In genomic region chr12:29380536-29381523, GRCh38 we compare ENCODE assay signal across 8 cellular contexts. TPM values are rescaled to one million over a fixed set of nuclear protein-coding genes. Genes with fewer than 3 reads are reported as not detected.
DNase-seq lines count a peak whose midpoint lies in the region; FAIRE-seq and TF ChIP-seq lines count a peak whose summit lies in the region.

ERGIC2 (minus strand) TSS chr12:29381172; CDS start chr12:29371633, 9,539 bp downstream.

- intact Hi-C loops in activated naive CD4-positive, alpha-beta T cell treated with anti-CD3 and anti-CD28 coated beads for 36 hours (cut with micrococcal nuclease): loop anchor here (1.0 to 10.0 kb wide), 11 partner anchors 9 to 1941 kb away; partner anchors contain the start of genes CAPRIN2, CCDC91, FAR2 and IPO8

- no CpG with 5 or more reads among the region's 55 CpGs for WGBS in neuronal stem cell (ENCODE audit: extremely low coverage in 2 of 2, insufficient read length in 2 of 2, insufficient replicate concordance in 1 of 2), 2 donors

- CTCF ChIA-PET in activated naive CD4-positive, alpha-beta T cell treated with anti-CD3 and anti-CD28 coated beads for 36 hours (lab: Charles Lee): no interaction called here

- H3K9me3 Mint-ChIP-seq in activated naive CD4-positive, alpha-beta T cell treated with anti-CD3 and anti-CD28 coated beads for 36 hours: no peaks in the 10 kb centered on the region

- H3K79me1 ChIP-seq in neuronal stem cell (ENCODE audit: low read depth, low read length): no peaks in the 10 kb centered on the region

- H3K18ac ChIP-seq in neuronal stem cell (ENCODE audit: low read length): peak within 1 kb of the TSS; percentile 40

- no peak within 1 kb of the TSS for H3K23ac ChIP-seq in neuronal stem cell (ENCODE audit: low read depth, low read length, poor library complexity)

- peak; percentile 93 for DNase-seq in GM03348 (ENCODE audit: low spot score)
- peak; percentile 100 for DNase-seq in HFF-Myc (ENCODE audit: extremely low read depth, low read depth)
- DNase-seq in NAMALWA (ENCODE audit: low spot score): peak; percentile 100
- peak; percentile 100 for DNase-seq in SK-N-DZ (ENCODE audit: low spot score)
- DNase-seq in activated naive CD4-positive, alpha-beta T cell treated with anti-CD3 and anti-CD28 coated beads for 36 hours: peak; percentile 95
- DNase-seq in frontal cortex (ENCODE audit: low spot score in 2 of 2): peak; percentile 78 to 82
- DNase-seq in neuronal stem cell (ENCODE audit: low spot score): peak; percentile 97

- H3K4me3 ChIP-seq in HFF-Myc (replicated peaks; ENCODE audit: low read depth, low read length): peak within 1 kb of the TSS; percentile 68
- H3K4me3 ChIP-seq in neuronal stem cell (ENCODE audit: low read length in 2 of 2): peak within 1 kb of the TSS; percentile 89 to 96

- TF ChIP-seq CTCF in HFF-Myc (IDR thresholded peaks at IDR 0.05; ENCODE audit: low read depth, low read length, missing control alignments): no peak
- TF ChIP-seq CTCF in subcutaneous adipose tissue (IDR thresholded peaks at IDR 0.05; ENCODE audit: low read depth): no peak

- H3K14ac ChIP-seq in neuronal stem cell (ENCODE audit: low read length): no peak within 1 kb of the TSS

- peaks cover 47% of the 10 kb centered on the region for H3K4me1 Mint-ChIP-seq in activated naive CD4-positive, alpha-beta T cell treated with anti-CD3 and anti-CD28 coated beads for 36 hours (ENCODE audit: low read depth)

- H3K27me3 Mint-ChIP-seq in activated naive CD4-positive, alpha-beta T cell treated with anti-CD3 and anti-CD28 coated beads for 36 hours (ENCODE audit: low read depth): no peaks in the 10 kb centered on the region

- peak within 1 kb of the TSS; percentile 96 for H3K27ac Mint-ChIP-seq in activated naive CD4-positive, alpha-beta T cell treated with anti-CD3 and anti-CD28 coated beads for 36 hours

- peaks cover 10% of the 10 kb centered on the region for H3K36me3 Mint-ChIP-seq in activated naive CD4-positive, alpha-beta T cell treated with anti-CD3 and anti-CD28 coated beads for 36 hours (ENCODE audit: low read depth)

- no peak within 1 kb of the TSS for H2BK15ac ChIP-seq in neuronal stem cell (ENCODE audit: low read length)

- H3K9me3 ChIP-seq in neuronal stem cell (replicated peaks in 1 of 2; ENCODE audit: control insufficient read depth in 2 of 2, insufficient read depth in 1 of 2, low read depth in 1 of 2, low read length in 2 of 2): peaks cover 0 to 15% of the 10 kb centered on the region in 2 donors

- H2BK120ac ChIP-seq in neuronal stem cell (ENCODE audit: low read depth, low read length): no peak within 1 kb of the TSS

- peak within 1 kb of the TSS; percentile 61 for H3K9ac ChIP-seq in neuronal stem cell (ENCODE audit: low read depth, low read length, poor library complexity)

- no peak within 1 kb of the TSS for H2AK5ac ChIP-seq in neuronal stem cell (ENCODE audit: low read depth, low read length)

- H2AFZ ChIP-seq in neuronal stem cell (ENCODE audit: low read length): peak within 1 kb of the TSS; percentile 92

- peaks cover 0 to 2% of the 10 kb centered on the region in 2 donors for H3K4me1 ChIP-seq in neuronal stem cell (ENCODE audit: control insufficient read depth in 2 of 2, insufficient read depth in 1 of 2, low read depth in 1 of 2, low read length in 2 of 2)

- no peak within 1 kb of the TSS for H2BK12ac ChIP-seq in neuronal stem cell (ENCODE audit: low read length)

- no peak within 1 kb of the TSS for H2BK5ac ChIP-seq in neuronal stem cell (ENCODE audit: low read length)

- no peak within 1 kb of the TSS for H3K4ac ChIP-seq in neuronal stem cell (ENCODE audit: low read length)

- FAIRE-seq in frontal cortex (lab: Jason Lieb, UNC): peak; percentile 63

- no peaks in the 10 kb centered on the region for H3K27me3 ChIP-seq in neuronal stem cell (ENCODE audit: control insufficient read depth in 3 of 3, insufficient read depth in 3 of 3, low read depth in 1 of 3, low read length in 3 of 3)

- peak within 1 kb of the TSS; percentile 67 for H3K27ac ChIP-seq in neuronal stem cell (replicated peaks; ENCODE audit: low read length)

- H3K4me3 Mint-ChIP-seq in activated naive CD4-positive, alpha-beta T cell treated with anti-CD3 and anti-CD28 coated beads for 36 hours: peak within 1 kb of the TSS; percentile 95

- no peak within 1 kb of the TSS for H4K91ac ChIP-seq in neuronal stem cell (ENCODE audit: low read depth, low read length, poor library complexity)

- H4K8ac ChIP-seq in neuronal stem cell (ENCODE audit: low read depth, low read length): no peak within 1 kb of the TSS

- peak within 1 kb of the TSS; percentile 73 for H3K4me2 ChIP-seq in neuronal stem cell (ENCODE audit: insufficient read depth, low read length, poor library complexity, severe bottlenecking)

- H3K36me3 ChIP-seq in neuronal stem cell (replicated peaks in 1 of 2; ENCODE audit: control insufficient read depth in 2 of 2, insufficient read depth in 2 of 2, low read length in 2 of 2): peaks cover 0 to 18% of the 10 kb centered on the region in 2 donors

RNA-seq across cellular contexts. Expression of gene ERGIC2, which starts in this region (rescaled TPM):
- 95.6 and 108 TPM in 2 replicates for polyA plus RNA-seq in SK-N-DZ (2014; cell fraction: cytosol; rRNA removed)
- polyA plus RNA-seq in SK-N-DZ (2014; cell fraction: nucleus; rRNA removed): 79.7 and 136 TPM in 2 replicates
- total RNA-seq in activated naive CD4-positive, alpha-beta T cell treated with anti-CD3 and anti-CD28 coated beads for 36 hours: 100 to 1,000 TPM; 112 to 116 TPM
- 52.2 TPM for total RNA-seq in frontal cortex
- 63.9 TPM for polyA plus RNA-seq in neuronal stem cell (2013, experiment 1 of 2)
- polyA plus RNA-seq in neuronal stem cell (2013, experiment 2 of 2): 74.0 TPM
- 100 to 1,000 TPM in 1 of 4 donors, 10 to 100 TPM in 3; 28.6 to 105 (median 45.6) TPM for total RNA-seq in subcutaneous adipose tissue

Comparison
In these comparisons a context has a peak if more than half of its experiments do, and no peak if none do; other contexts are left out.
1. Peak in every context shown above with its lines: DNase-seq, H3K4me3 ChIP-seq and H3K27ac ChIP-seq.